Comparison of ENCODE assay signal across 7 cellular contexts in genomic region chr3:188947983-188948657, GRCh38.
DNase-seq lines count a peak whose midpoint lies in the region; ATAC-seq and TF ChIP-seq lines count a peak whose summit lies in the region.

No MANE protein-coding gene starts in this region.

- DNase-seq in HEK293T (ENCODE audit: extremely low spot score) (peak; percentile 69), NCI-H82 treated with DMSO at 0.1 percent for 48 hours (lab: John Stamatoyannopoulos, UW; ENCODE audit: unreplicated experiment) (peak; percentile 41), colonic mucosa (peak; percentile 89), left kidney (ENCODE audit: low read depth, low spot score) (peak; percentile 98), mesenteric fat pad (ENCODE audit: low spot score) (no peak)

- H3K9ac ChIP-seq in colonic mucosa (ENCODE audit: low read depth in 2 of 2, low read length in 2 of 2) (peak overlapping the region; percentile 67 to 69), subcutaneous abdominal adipose tissue (ENCODE audit: low read length in 5 of 5) (peak overlapping the region; percentile 56 to 83 (median 69))

- H3K4me1 ChIP-seq in colonic mucosa (no peaks in the 10 kb centered on the region), subcutaneous abdominal adipose tissue (ENCODE audit: control insufficient read depth in 5 of 5, insufficient read depth in 5 of 5, low read length in 5 of 5) (peaks cover 11 to 75% (median 65%) of the 10 kb centered on the region in 5 donors)

- H3K27me3 ChIP-seq in colonic mucosa (no peaks in the 10 kb centered on the region), subcutaneous abdominal adipose tissue (ENCODE audit: control insufficient read depth in 5 of 5, insufficient read depth in 4 of 5, low read length in 5 of 5) (no peaks in the 10 kb centered on the region)

- TF ChIP-seq CTCF in colonic mucosa (IDR thresholded peaks at IDR 0.05): no peak

- H3K9me3 ChIP-seq in colonic mucosa (no peaks in the 10 kb centered on the region), subcutaneous abdominal adipose tissue (ENCODE audit: control insufficient read depth in 5 of 5, low read length in 5 of 5) (no peaks in the 10 kb centered on the region)

- POLR2A ChIA-PET in HEK293T (lab: Yijun Ruan, JAX): interaction anchor here (0.7 to 1.9 kb wide), 3 partner anchors 13 to 1208 kb away, joined by 3 to 6 read pairs (median 5); partner anchors contain the start of gene BCL6

- H3K36me3 ChIP-seq in colonic mucosa: no peaks in the 10 kb centered on the region
- no peaks in the 10 kb centered on the region for H3K36me3 ChIP-seq in subcutaneous abdominal adipose tissue (ENCODE audit: control insufficient read depth in 5 of 5, insufficient read depth in 5 of 5, low read length in 5 of 5)

- CTCF ChIA-PET in HEK293T (lab: Yijun Ruan, JAX): interaction anchor here (1.1 to 1.6 kb wide), 2 partner anchors 1207 to 1210 kb away, joined by 4 to 8 read pairs; no protein-coding TSS in a partner anchor

- H3K27ac ChIP-seq in colonic mucosa: peak overlapping the region; percentile 59
- peak overlapping the region; percentile 93 for H3K27ac ChIP-seq in subcutaneous abdominal adipose tissue (ENCODE audit: low read depth, low read length)

- ATAC-seq in HG03432 (IDR thresholded peaks at IDR 0.05; ENCODE audit: unreplicated experiment): no peak

- intact Hi-C loops in colonic mucosa (cut with DNase I): loop anchor here (2.0 to 10.0 kb wide), 3 partner anchors 683 to 1207 kb away; partner anchors contain the start of gene LPP

- H3K4me3 ChIP-seq in colonic mucosa (peak overlapping the region; percentile 28), subcutaneous abdominal adipose tissue (ENCODE audit: low read depth in 1 of 5, low read length in 5 of 5) (peak overlapping the region; percentile 54 to 72 (median 65))

TF ChIP-seq in HEK293T, 16 proteins besides CTCF, POLR2A, EP300 and RAD21:
- TF ChIP-seq HDGF (IDR thresholded peaks at IDR 0.05; ENCODE audit: borderline replicate concordance) (no peak), BHLHE40 (IDR thresholded peaks at IDR 0.05; ENCODE audit: borderline replicate concordance) (no peak), SP1 (IDR thresholded peaks at IDR 0.05) (no peak), ZNF384 (IDR thresholded peaks at IDR 0.05) (no peak), NFRKB (IDR thresholded peaks at IDR 0.05) (no peak), FOXK2 (IDR thresholded peaks at IDR 0.05) (no peak), L3MBTL2 (conservative IDR thresholded peaks at IDR 0.05) (no peak), FOXM1 (IDR thresholded peaks at IDR 0.05; ENCODE audit: borderline replicate concordance) (no peak), PKNOX1 (IDR thresholded peaks at IDR 0.05) (no peak), TARDBP (IDR thresholded peaks at IDR 0.05) (no peak), ARNT (IDR thresholded peaks at IDR 0.05) (no peak), FOXA1 (IDR thresholded peaks at IDR 0.05) (no peak), CTBP1 (IDR thresholded peaks at IDR 0.05; ENCODE audit: borderline replicate concordance) (no peak), ELF4 (IDR thresholded peaks at IDR 0.05) (no peak), SUZ12 (IDR thresholded peaks at IDR 0.05) (no peak), LEF1 (IDR thresholded peaks at IDR 0.05; ENCODE audit: borderline replicate concordance) (no peak)
